In the genomic region with DNA sequence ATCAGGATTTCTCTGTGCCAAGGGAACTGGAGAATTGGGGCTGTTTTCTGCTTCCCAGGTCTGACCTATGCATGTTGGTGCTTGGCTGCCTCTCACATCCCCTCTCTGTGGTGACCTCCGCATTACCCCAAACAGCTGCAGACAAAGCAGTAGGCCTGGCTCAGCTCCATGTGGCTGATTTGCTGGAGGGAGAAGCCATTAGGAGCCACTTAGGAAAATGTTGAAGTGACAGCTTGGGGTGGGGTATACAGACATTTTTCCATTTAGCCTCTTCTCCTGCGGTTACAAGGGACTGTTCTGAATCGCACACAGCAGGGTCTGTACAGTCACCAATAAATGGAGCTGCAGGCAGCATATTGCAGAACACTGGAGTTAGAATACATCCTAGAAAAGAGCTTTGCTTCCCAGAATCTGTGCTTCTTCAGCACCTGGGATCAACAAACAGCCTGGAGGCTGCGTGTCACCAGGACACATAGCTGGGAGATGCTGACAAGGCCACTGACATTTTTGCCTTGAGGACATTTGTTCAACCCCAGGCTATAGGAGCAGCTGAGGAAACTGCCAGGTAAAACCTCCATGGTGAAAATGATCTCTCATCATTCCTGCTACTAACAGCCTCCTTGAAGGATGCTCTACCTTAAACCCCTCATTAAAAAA, we compare ENCODE assay signal across 13 cellular contexts.
A peak's percentile ranks its signal among the peaks of the same experiment; 100 is the strongest.
DNase-seq lines count a peak whose midpoint lies in the region; TF ChIP-seq lines count a peak whose summit lies in the region.
"Had no signal": no experiment of that assay in that cellular context is flagged by ENCODE, and none has a peak within 500 bp of the region (broad histone marks: within the 10 kb centered on the region; RNA-seq: fewer than 3 reads in every experiment).

No MANE protein-coding gene starts in this region.

- H3K27ac ChIP-seq in cardiac muscle cell (peak overlapping the region; percentile 60), right atrium auricular region (no peak overlapping the region), fibroblast of lung (ENCODE audit: insufficient read depth, low read length) (no peak overlapping the region)

- peak; percentile 25 to 77 for DNase-seq in cardiac muscle cell (ENCODE audit: low read depth in 1 of 2, low spot score in 1 of 2)
- no peak for DNase-seq in right atrium auricular region (ENCODE audit: low spot score)
- DNase-seq in NCI-H2227 treated with DMSO at 0.1 percent for 48 hours (lab: John Stamatoyannopoulos, UW), result peak; percentile 79
- peak; percentile 34 to 44 for DNase-seq in fibroblast of lung (ENCODE audit: low read depth in 2 of 2)
- DNase-seq in DMS153 (lab: John Stamatoyannopoulos, UW), result no peak
- DNase-seq in HCEC 1CT, result no peak
- no peak for DNase-seq in HFFc6
- DNase-seq in SW 1271 (lab: John Stamatoyannopoulos, UW), result no peak
- DNase-seq: activated naive CD4-positive, alpha-beta T cell treated with anti-CD3 and anti-CD28 coated beads for 36 hours; CD4-positive, alpha-beta T cell; effector memory CD4-positive, alpha-beta T cell; left cardiac atrium had no signal

- no peaks in the 10 kb centered on the region for H3K27me3 ChIP-seq in cardiac muscle cell
- H3K27me3 ChIP-seq in right atrium auricular region, result no peaks in the 10 kb centered on the region
- H3K27me3 ChIP-seq in fibroblast of lung (ENCODE audit: control insufficient read depth, insufficient read depth, low read length), result no peaks in the 10 kb centered on the region

- no peaks in the 10 kb centered on the region for H3K79me2 ChIP-seq in fibroblast of lung (ENCODE audit: control insufficient read depth, insufficient read depth, low read length)

- H3K27ac Mint-ChIP-seq in HFFc6, result no peak overlapping the region
- H3K27ac Mint-ChIP-seq: activated naive CD4-positive, alpha-beta T cell treated with anti-CD3 and anti-CD28 coated beads for 36 hours; CD4-positive, alpha-beta T cell; T-helper 1 cell treated with Interleukin-12 subunit alpha and Interleukin-12 subunit beta and Interleukin-4 antibody, amounts not matched to agents 30 μg/mL and 1 μg/mL, for 36 hours had no signal

- H3K9ac ChIP-seq in fibroblast of lung (ENCODE audit: insufficient read depth, low read length), result no peak overlapping the region

- peaks cover 5% of the 10 kb centered on the region for H3K9me3 Mint-ChIP-seq in HFFc6
- H3K9me3 Mint-ChIP-seq: activated naive CD4-positive, alpha-beta T cell treated with anti-CD3 and anti-CD28 coated beads for 36 hours; CD4-positive, alpha-beta T cell; T-helper 1 cell treated with Interleukin-12 subunit alpha and Interleukin-12 subunit beta and Interleukin-4 antibody, amounts not matched to agents 30 μg/mL and 1 μg/mL, for 36 hours had no signal

- no peak overlapping the region for H3K4me3 Mint-ChIP-seq in HFFc6
- H3K4me3 Mint-ChIP-seq: activated naive CD4-positive, alpha-beta T cell treated with anti-CD3 and anti-CD28 coated beads for 36 hours; CD4-positive, alpha-beta T cell; T-helper 1 cell treated with Interleukin-12 subunit alpha and Interleukin-12 subunit beta and Interleukin-4 antibody, amounts not matched to agents 30 μg/mL and 1 μg/mL, for 36 hours had no signal

- H3K27me3 Mint-ChIP-seq in HFFc6 (ENCODE audit: insufficient read depth), result peaks cover 2% of the 10 kb centered on the region; the same call in 1 of the 2 replicates

- H4K20me1 ChIP-seq in fibroblast of lung (ENCODE audit: control insufficient read depth, extremely low read depth, insufficient read depth, low read length), result no peaks in the 10 kb centered on the region

- H2AFZ ChIP-seq in fibroblast of lung (ENCODE audit: low read length), result no peak overlapping the region

- TF ChIP-seq CTCF in cardiac muscle cell (IDR thresholded peaks at IDR 0.05; ENCODE audit: low read depth, low read length) (no peak), right atrium auricular region (IDR thresholded peaks at IDR 0.05) (no peak), fibroblast of lung (conservative IDR thresholded peaks at IDR 0.05 in 1 of 2, IDR thresholded peaks at IDR 0.05 in 1 of 2; ENCODE audit: low read depth in 1 of 2, low read length in 2 of 2) (no peak), HFFc6 (IDR thresholded peaks at IDR 0.05) (no peak)

- H3K4me1 ChIP-seq in cardiac muscle cell (ENCODE audit: low read depth) (peaks cover 11% of the 10 kb centered on the region), right atrium auricular region (no peaks in the 10 kb centered on the region), fibroblast of lung (ENCODE audit: control insufficient read depth, extremely low read depth, insufficient read depth, low read length) (no peaks in the 10 kb centered on the region)

- H3K9me3 ChIP-seq in cardiac muscle cell (ENCODE audit: low read depth) (no peaks in the 10 kb centered on the region), right atrium auricular region (no peaks in the 10 kb centered on the region), fibroblast of lung (ENCODE audit: control insufficient read depth, insufficient read depth, low read depth, low read length) (no peaks in the 10 kb centered on the region)

- no peaks in the 10 kb centered on the region for H3K36me3 ChIP-seq in cardiac muscle cell
- no peaks in the 10 kb centered on the region for H3K36me3 ChIP-seq in right atrium auricular region
- H3K36me3 ChIP-seq in fibroblast of lung (ENCODE audit: control insufficient read depth, insufficient read depth, low read length), result no peaks in the 10 kb centered on the region

- no peaks in the 10 kb centered on the region for H3K4me1 Mint-ChIP-seq in HFFc6 (ENCODE audit: low read depth)

- H3K36me3 Mint-ChIP-seq in HFFc6 (ENCODE audit: low read depth), result no peaks in the 10 kb centered on the region

- H3K4me2 ChIP-seq in fibroblast of lung (ENCODE audit: extremely low read depth, insufficient read depth, low read length), result no peak overlapping the region

- no peak overlapping the region for H3K4me3 ChIP-seq in cardiac muscle cell
- no peak overlapping the region for H3K4me3 ChIP-seq in right atrium auricular region
- H3K4me3 ChIP-seq in fibroblast of lung (replicated peaks in 1 of 4; ENCODE audit: control extremely low read depth in 1 of 4, insufficient read depth in 1 of 4, low read depth in 3 of 4, low read length in 4 of 4), result no peak overlapping the region

Comparison
In these comparisons a context has a peak if more than half of its experiments do, and no peak if none do; other contexts are left out.
1. DNase-seq: peak in cardiac muscle cell (2 of 2), NCI-H2227 treated with DMSO at 0.1 percent for 48 hours (single experiment) and fibroblast of lung (2 of 2); none in right atrium auricular region (single experiment), DMS153 (single experiment), HCEC 1CT (single experiment), HFFc6 (single experiment) and SW 1271 (0 of 2).